ENCODE assay signal across 20 cellular contexts in the genomic region with DNA sequence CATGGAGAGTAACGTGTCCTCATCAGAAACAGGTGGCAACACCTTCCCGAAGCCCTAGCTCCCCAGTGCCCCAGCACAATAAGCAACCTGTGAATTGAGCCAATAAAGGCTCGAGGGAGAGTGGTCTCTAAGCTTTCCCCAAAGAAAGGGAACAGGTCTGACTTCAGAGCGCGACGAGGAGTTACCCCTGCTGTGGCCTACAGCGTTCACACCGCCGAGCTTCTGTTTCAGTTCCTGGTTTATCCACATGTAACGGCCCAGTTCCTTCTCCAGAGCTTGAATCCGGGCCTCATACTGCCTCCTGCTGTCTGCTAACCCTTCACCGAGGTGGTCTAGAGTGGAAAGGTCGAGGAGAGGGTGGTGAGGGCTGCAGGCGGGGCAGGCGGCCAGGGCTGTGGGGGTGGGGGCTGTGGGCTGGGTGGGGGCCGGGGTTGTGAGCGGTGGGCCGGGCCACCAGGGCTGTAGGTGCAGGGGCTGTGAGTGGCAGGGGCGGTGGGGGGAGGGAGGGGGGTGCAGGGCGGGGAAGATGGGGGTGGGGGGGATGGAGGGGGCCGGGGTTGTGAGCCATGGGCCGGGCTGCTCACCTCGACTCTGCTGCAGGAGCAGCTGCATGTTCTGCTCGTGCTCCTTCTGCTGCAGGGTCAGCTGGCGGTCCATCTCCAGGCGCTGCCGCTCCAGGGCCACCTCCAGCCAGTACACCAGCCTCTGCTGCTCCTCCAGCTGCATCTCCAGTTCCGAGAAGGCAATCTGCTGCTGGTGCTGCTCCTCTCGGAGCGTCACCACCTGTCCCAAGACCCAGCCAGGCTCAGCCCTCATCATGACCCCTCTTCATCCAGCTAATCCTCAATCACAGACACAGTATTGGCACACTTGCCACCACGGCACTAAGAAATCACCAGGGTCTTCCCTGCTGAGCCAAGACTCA. TPM values are rescaled to one million over a fixed set of nuclear protein-coding genes. Genes with fewer than 3 reads are reported as not detected.
DNase-seq lines count a peak whose midpoint lies in the region; TF ChIP-seq lines count a peak whose summit lies in the region.
"Had no signal": no experiment of that assay in that cellular context is flagged by ENCODE, and none has a peak within 500 bp of the region (broad histone marks: within the 10 kb centered on the region; RNA-seq: fewer than 3 reads in every experiment).

No MANE protein-coding gene starts in this region.

- no peak for TF ChIP-seq EP300 in tibial nerve (IDR thresholded peaks at IDR 0.05)

- H3K27ac Mint-ChIP-seq in chondrocyte (ENCODE audit: unreplicated experiment) (no peak overlapping the region), osteocyte (ENCODE audit: unreplicated experiment) (no peak overlapping the region)
- H3K27ac Mint-ChIP-seq: activated naive CD4-positive, alpha-beta T cell treated with anti-CD3 and anti-CD28 coated beads, Interleukin-2, amount 10 ng/mL, durations not matched to agents 7 days and 5 days; B cell; HFFc6 had no signal

- 91 to 92% methylated on average over 15 to 31 of the region's 31 CpGs for WGBS in tibial nerve, 2 donors
- 93 to 94% methylated on average over 9 to 17 of the region's 31 CpGs for WGBS in esophagus squamous epithelium, 2 donors

- H3K27me3 ChIP-seq in tibial nerve (no peaks in the 10 kb centered on the region), esophagus squamous epithelium (no peaks in the 10 kb centered on the region)
- H3K27me3 ChIP-seq: ascending aorta, heart right ventricle, transverse colon had no signal

- H3K9me3 Mint-ChIP-seq in chondrocyte (ENCODE audit: low read depth) (no peaks in the 10 kb centered on the region), osteocyte (ENCODE audit: unreplicated experiment) (no peaks in the 10 kb centered on the region)
- H3K9me3 Mint-ChIP-seq: activated T-cell treated with anti-CD3 and anti-CD28 coated beads, Interleukin-2, amount 50 U/mL, for 4 hours; HFFc6 had no signal

- TF ChIP-seq CTCF in GM13976 (IDR thresholded peaks at IDR 0.05; ENCODE audit: borderline replicate concordance, control extremely low read depth, extremely low read depth, insufficient read depth, missing control alignments) = no peak
- no peak for TF ChIP-seq CTCF in chondrocyte (IDR thresholded peaks at IDR 0.05)
- no peak for TF ChIP-seq CTCF in osteocyte (IDR thresholded peaks at IDR 0.05)
- no peak for TF ChIP-seq CTCF in tibial nerve (IDR thresholded peaks at IDR 0.05)
- no peak for TF ChIP-seq CTCF in esophagus squamous epithelium (IDR thresholded peaks at IDR 0.05)

- H3K36me3 Mint-ChIP-seq in chondrocyte (ENCODE audit: low read depth) (peaks cover 40% of the 10 kb centered on the region), osteocyte (ENCODE audit: unreplicated experiment) (peaks cover 44% of the 10 kb centered on the region)

- no peaks in the 10 kb centered on the region for H3K4me1 Mint-ChIP-seq in chondrocyte (ENCODE audit: low read depth)
- H3K4me1 Mint-ChIP-seq in osteocyte (ENCODE audit: unreplicated experiment) = no peaks in the 10 kb centered on the region
- H3K4me1 Mint-ChIP-seq: activated naive CD4-positive, alpha-beta T cell treated with anti-CD3 and anti-CD28 coated beads, Interleukin-2, amount 10 ng/mL, durations not matched to agents 7 days and 5 days; B cell had no signal

- TF ChIP-seq POLR2A in tibial nerve (IDR thresholded peaks at IDR 0.05) (no peak), esophagus squamous epithelium (IDR thresholded peaks at IDR 0.05) (no peak)

- H3K4me1 ChIP-seq in tibial nerve (no peaks in the 10 kb centered on the region), esophagus squamous epithelium (no peaks in the 10 kb centered on the region)
- H3K4me1 ChIP-seq: ascending aorta, heart right ventricle, parathyroid adenoma, transverse colon had no signal

- no peaks in the 10 kb centered on the region for H3K9me3 ChIP-seq in tibial nerve
- no peaks in the 10 kb centered on the region for H3K9me3 ChIP-seq in esophagus squamous epithelium
- H3K9me3 ChIP-seq: ascending aorta, transverse colon had no signal

- in situ Hi-C loops in GM13976 (cut with MboI; ENCODE audit: low sequenced_read_pairs, unreplicated experiment) = no loop called here

- intact Hi-C loops in esophagus squamous epithelium (cut with DNase I) = no loop called here

- H3K4me3 ChIP-seq in tibial nerve (no peak overlapping the region), esophagus squamous epithelium (no peak overlapping the region)
- H3K4me3 ChIP-seq: ascending aorta, heart right ventricle, lung, transverse colon had no signal

- H3K36me3 ChIP-seq in tibial nerve (peaks cover 0 to 93% (median 0%) of the 10 kb centered on the region in 3 donors), esophagus squamous epithelium (peaks cover 12 to 95% (median 29%) of the 10 kb centered on the region in 3 donors)
- H3K36me3 ChIP-seq: transverse colon had no signal

- no peak overlapping the region for H3K27ac ChIP-seq in tibial nerve
- H3K27ac ChIP-seq in esophagus squamous epithelium = no peak overlapping the region
- H3K27ac ChIP-seq: ascending aorta, heart right ventricle, HL-60, parathyroid adenoma, transverse colon had no signal

- peak; percentile 24 for DNase-seq in GM13976 (ENCODE audit: low spot score)
- peak; percentile 15 for DNase-seq in HuH-7.5 (ENCODE audit: low spot score)
- peak; percentile 44 for DNase-seq in chondrocyte (ENCODE audit: low spot score)
- DNase-seq in osteocyte (ENCODE audit: extremely low spot score, unreplicated experiment) = peak; percentile 59
- DNase-seq in tibial nerve (ENCODE audit: low spot score in 2 of 2) = no peak
- no peak for DNase-seq in esophagus squamous epithelium (lab: John Stamatoyannopoulos, UW)
- no peak for DNase-seq in DMS153 treated with DMSO at 0.1 percent for 48 hours (lab: John Stamatoyannopoulos, UW; ENCODE audit: unreplicated experiment)
- DNase-seq: activated naive CD4-positive, alpha-beta T cell treated with anti-CD3 and anti-CD28 coated beads, Interleukin-2, amount 10 ng/mL, durations not matched to agents 7 days and 5 days; activated T-cell treated with anti-CD3 and anti-CD28 coated beads, Interleukin-2, amount 50 U/mL, for 4 hours; heart right ventricle; HFFc6; NCI-H1048; NCI-H2029 treated with DMSO at 0.1 percent for 48 hours; stimulated activated naive CD4-positive, alpha-beta T cell; transverse colon had no signal

- H3K27me3 Mint-ChIP-seq in chondrocyte (ENCODE audit: low read depth) = no peaks in the 10 kb centered on the region
- no peaks in the 10 kb centered on the region for H3K27me3 Mint-ChIP-seq in osteocyte (ENCODE audit: unreplicated experiment)
- H3K27me3 Mint-ChIP-seq: activated naive CD4-positive, alpha-beta T cell treated with anti-CD3 and anti-CD28 coated beads, Interleukin-2, amount 10 ng/mL, durations not matched to agents 7 days and 5 days; B cell had no signal

- H3K4me3 Mint-ChIP-seq in chondrocyte (ENCODE audit: unreplicated experiment) = no peak overlapping the region
- H3K4me3 Mint-ChIP-seq in osteocyte (ENCODE audit: unreplicated experiment) = no peak overlapping the region
- H3K4me3 Mint-ChIP-seq: activated naive CD4-positive, alpha-beta T cell treated with anti-CD3 and anti-CD28 coated beads, Interleukin-2, amount 10 ng/mL, durations not matched to agents 7 days and 5 days; activated T-cell treated with anti-CD3 and anti-CD28 coated beads, Interleukin-2, amount 50 U/mL, for 4 hours; B cell; HFFc6 had no signal

RNA-seq across cellular contexts. Expression of gene KIF7, which starts 26.2 kb away (rescaled TPM):
- 13.9 to 15.9 TPM (median 14.9 TPM) in 3 replicates for total RNA-seq in chondrocyte
- total RNA-seq in osteocyte = 18.2 and 20.0 TPM in 2 replicates
- 10 to 100 TPM in 3 of 4 donors, 1 to 10 TPM in 1; 7.2 to 41.1 (median 20.8) TPM for total RNA-seq in tibial nerve
- 1 to 10 TPM in 1 of 4 donors, under 1 TPM in 3; 0.35 to 3.4 (median 0.54) TPM for total RNA-seq in esophagus squamous epithelium
- total RNA-seq: B cell had no signal

RNA-seq across cellular contexts. Expression of gene PLIN1, which starts 50.1 kb away (rescaled TPM):
- 0.17 to 0.44 TPM in 2 of 3 replicates, not detected in the other for total RNA-seq in chondrocyte
- 0.70 and 0.84 TPM in 2 replicates for total RNA-seq in osteocyte
- total RNA-seq in tibial nerve = 100 to 1,000 TPM; 144 to 392 (median 300) TPM
- total RNA-seq in esophagus squamous epithelium = 1 to 10 TPM in 2 of 4 donors, under 1 TPM in 2; 0.26 to 3.6 (median 0.91) TPM
- total RNA-seq: HFFc6 had no signal

RNA-seq across cellular contexts. Expression of gene TICRR, which starts 53.8 kb away (rescaled TPM):
- total RNA-seq in chondrocyte (2.2 to 3.5 TPM (median 2.4 TPM) in 3 replicates), osteocyte (2.1 and 2.3 TPM in 2 replicates), tibial nerve (under 1 TPM in 1 of 4 donors, not detected in 3; 0.60 TPM), esophagus squamous epithelium (10 to 100 TPM in 2 of 4 donors, 1 to 10 TPM in 2; 8.4 to 33.7 (median 10.1) TPM)
- total RNA-seq: ascending aorta had no signal

Comparison
In these comparisons a context has a peak if more than half of its experiments do, and no peak if none do; other contexts are left out.
1. DNase-seq: peak in GM13976 (single experiment), HuH-7.5 (single experiment), chondrocyte (single experiment) and osteocyte (single experiment); none in tibial nerve (0 of 2), esophagus squamous epithelium (single experiment) and DMS153 treated with DMSO at 0.1 percent for 48 hours (single experiment).
2. RNA of gene PLIN1, which starts 50.1 kb away (total RNA-seq): 144 to 392 TPM in tibial nerve; 0.26 to 3.6 TPM in esophagus squamous epithelium, 0.70 to 0.84 TPM in osteocyte and 0.17 to 0.44 TPM in chondrocyte; every median in the first group is over 10 times any median in the second.